19 cellular contexts compared by ENCODE assay signal in the genomic region with DNA sequence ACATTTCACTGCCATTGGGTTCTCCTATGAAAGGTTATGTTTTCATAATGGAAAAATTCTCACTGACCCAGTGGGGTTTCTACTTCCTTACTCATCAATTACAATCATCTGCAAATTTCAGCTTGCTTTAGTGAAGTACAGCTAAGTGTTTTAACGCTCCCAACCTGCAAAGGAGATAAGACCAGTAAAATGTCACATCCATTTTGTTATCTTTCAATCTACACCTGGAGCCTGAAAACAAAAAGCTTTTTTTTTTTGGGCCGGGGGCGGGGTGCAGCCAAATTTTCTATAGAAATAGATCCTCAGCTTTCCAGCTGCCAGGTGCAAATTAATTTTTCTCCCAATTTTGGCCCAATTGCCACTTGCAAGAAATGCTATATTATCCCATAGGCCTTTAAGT. TPM values are rescaled to one million over a fixed set of nuclear protein-coding genes. Genes with fewer than 3 reads are reported as not detected.
A peak's percentile ranks its signal among the peaks of the same experiment; 100 is the strongest.
DNase-seq lines count a peak whose midpoint lies in the region; ATAC-seq and TF ChIP-seq lines count a peak whose summit lies in the region.
"Had no signal": no experiment of that assay in that cellular context is flagged by ENCODE, and none has a peak within 500 bp of the region (broad histone marks: within the 10 kb centered on the region; RNA-seq: fewer than 3 reads in every experiment).

No MANE protein-coding gene starts in this region.

- no peak overlapping the region for H3K9ac ChIP-seq in smooth muscle cell (ENCODE audit: low read depth)

- peak overlapping the region; percentile 57 for H3K27ac ChIP-seq in smooth muscle cell (ENCODE audit: low read depth)
- H3K27ac ChIP-seq in RWPE1: no peak overlapping the region
- H3K27ac ChIP-seq: 22Rv1, SK-N-MC had no signal

- H3K36me3 ChIP-seq in smooth muscle cell (ENCODE audit: low read depth): no peaks in the 10 kb centered on the region

- no peak overlapping the region for H2AFZ ChIP-seq in smooth muscle cell (ENCODE audit: low read depth)

- H3K27ac Mint-ChIP-seq in activated CD4-positive, alpha-beta T cell treated with anti-CD3 and anti-CD28 coated beads for 36 hours: no peak overlapping the region
- H3K27ac Mint-ChIP-seq: CD14-positive monocyte, T-cell had no signal

- TF ChIP-seq CTCF in smooth muscle cell (IDR thresholded peaks at IDR 0.05; ENCODE audit: borderline replicate concordance, insufficient read depth, poor library complexity, severe bottlenecking) (no peak), RWPE1 (conservative IDR thresholded peaks at IDR 0.05; ENCODE audit: low read depth) (no peak)

- H3F3A ChIP-seq in smooth muscle cell (ENCODE audit: low read depth): no peaks in the 10 kb centered on the region

- intact Hi-C loops in activated CD4-positive, alpha-beta T cell treated with anti-CD3 and anti-CD28 coated beads for 36 hours (cut with DNase I, micrococcal nuclease): no loop called here

- H3K36me3 Mint-ChIP-seq in activated CD4-positive, alpha-beta T cell treated with anti-CD3 and anti-CD28 coated beads for 36 hours (ENCODE audit: low read depth): no peaks in the 10 kb centered on the region
- H3K36me3 Mint-ChIP-seq: CD14-positive monocyte, T-cell had no signal

- H3K79me2 ChIP-seq in smooth muscle cell (ENCODE audit: low read depth): peaks cover 38% of the 10 kb centered on the region

- no peaks in the 10 kb centered on the region for H3K9me3 Mint-ChIP-seq in activated CD4-positive, alpha-beta T cell treated with anti-CD3 and anti-CD28 coated beads for 36 hours (ENCODE audit: low read depth)

- H3K4me3 ChIP-seq in smooth muscle cell: no peak overlapping the region
- H3K4me3 ChIP-seq: GM12878, SK-N-MC had no signal

- no peaks in the 10 kb centered on the region for H3K27me3 Mint-ChIP-seq in activated CD4-positive, alpha-beta T cell treated with anti-CD3 and anti-CD28 coated beads for 36 hours

- peaks cover 21% of the 10 kb centered on the region for H3K4me1 ChIP-seq in smooth muscle cell (ENCODE audit: low read depth)

- POLR2A ChIA-PET in activated CD4-positive, alpha-beta T cell treated with anti-CD3 and anti-CD28 coated beads for 36 hours (lab: Charles Lee): no interaction called here
- POLR2A ChIA-PET in RWPE1 (lab: Yijun Ruan, JAX; ENCODE audit: low non-redundant PET): no interaction called here

- no peaks in the 10 kb centered on the region for H3K9me3 ChIP-seq in smooth muscle cell (replicated peaks; ENCODE audit: low read depth)

- no peaks in the 10 kb centered on the region for H3K4me1 Mint-ChIP-seq in activated CD4-positive, alpha-beta T cell treated with anti-CD3 and anti-CD28 coated beads for 36 hours
- H3K4me1 Mint-ChIP-seq: CD14-positive monocyte, T-cell had no signal

- WGBS in smooth muscle cell (ENCODE audit: low lambda C conversion rate): 75% methylated on average over 3 of the region's 3 CpGs

- H3K27me3 ChIP-seq in smooth muscle cell (ENCODE audit: low read depth): no peaks in the 10 kb centered on the region

- peak in 2 of 3 experiments; percentile 22 to 58 for DNase-seq in NCI-H1417 (lab: John Stamatoyannopoulos, UW)
- no peak for DNase-seq in NCI-H1417 treated with DMSO at 0.1 percent for 48 hours (lab: John Stamatoyannopoulos, UW)
- peak; percentile 70 for DNase-seq in NCI-H1105 treated with DMSO at 0.1 percent for 48 hours (lab: John Stamatoyannopoulos, UW)
- DNase-seq in NCI-H69 (lab: John Stamatoyannopoulos, UW): peak; percentile 61
- DNase-seq in smooth muscle cell (lab: John Stamatoyannopoulos, UW; ENCODE audit: unreplicated experiment): no peak
- DNase-seq in activated CD4-positive, alpha-beta T cell treated with anti-CD3 and anti-CD28 coated beads for 36 hours: no peak
- no peak for DNase-seq in RWPE1 (ENCODE audit: low spot score)
- DNase-seq: DMS 273 treated with DMSO at 0.1 percent for 48 hours, GOT3, KBM-7, NCI-H2029 treated with DMSO at 0.1 percent for 48 hours, Right ventricle myocardium superior, T-cell had no signal

- H4K20me1 ChIP-seq in smooth muscle cell (ENCODE audit: low read depth): peaks cover 65% of the 10 kb centered on the region

- CTCF ChIA-PET in activated CD4-positive, alpha-beta T cell treated with anti-CD3 and anti-CD28 coated beads for 36 hours (lab: Charles Lee): no interaction called here
- CTCF ChIA-PET in RWPE1 (lab: Yijun Ruan, JAX): interaction anchor here (0.6 kb wide), 2 partner anchors 122 to 387 kb away, joined by 3 to 5 read pairs; no protein-coding TSS in a partner anchor

- no peak for ATAC-seq in activated CD4-positive, alpha-beta T cell treated with anti-CD3 and anti-CD28 coated beads for 36 hours
- no peak for ATAC-seq in HG03045 (IDR thresholded peaks at IDR 0.05; ENCODE audit: unreplicated experiment)
- ATAC-seq: GM12878, HCT116, T-cell had no signal

- H3K4me3 Mint-ChIP-seq in activated CD4-positive, alpha-beta T cell treated with anti-CD3 and anti-CD28 coated beads for 36 hours: no peak overlapping the region
- H3K4me3 Mint-ChIP-seq: CD14-positive monocyte, T-cell had no signal

- no peak overlapping the region for H3K4me2 ChIP-seq in smooth muscle cell

RNA-seq across cellular contexts. Expression of gene CADM1, which starts 40.6 kb away (rescaled TPM):
- total RNA-seq in smooth muscle cell: 161 and 167 TPM in 2 replicates
- 158 and 161 TPM in 2 replicates for polyA plus RNA-seq in smooth muscle cell
- total RNA-seq in activated CD4-positive, alpha-beta T cell treated with anti-CD3 and anti-CD28 coated beads for 36 hours: under 1 TPM; 0.58 to 0.91 TPM
- polyA plus RNA-seq: CD14-positive monocyte had no signal

Comparison
In these comparisons a context has a peak if more than half of its experiments do, and no peak if none do; other contexts are left out.
1. DNase-seq: peak in NCI-H1417 (2 of 3), NCI-H1105 treated with DMSO at 0.1 percent for 48 hours (single experiment) and NCI-H69 (single experiment); none in NCI-H1417 treated with DMSO at 0.1 percent for 48 hours (single experiment), smooth muscle cell (single experiment), activated CD4-positive, alpha-beta T cell treated with anti-CD3 and anti-CD28 coated beads for 36 hours (single experiment) and RWPE1 (single experiment).
2. RNA of gene CADM1, which starts 40.6 kb away (total RNA-seq): 161 to 167 TPM in smooth muscle cell; 0.58 to 0.91 TPM in activated CD4-positive, alpha-beta T cell treated with anti-CD3 and anti-CD28 coated beads for 36 hours; every median in the first group is over 10 times any median in the second.